In the genomic region with DNA sequence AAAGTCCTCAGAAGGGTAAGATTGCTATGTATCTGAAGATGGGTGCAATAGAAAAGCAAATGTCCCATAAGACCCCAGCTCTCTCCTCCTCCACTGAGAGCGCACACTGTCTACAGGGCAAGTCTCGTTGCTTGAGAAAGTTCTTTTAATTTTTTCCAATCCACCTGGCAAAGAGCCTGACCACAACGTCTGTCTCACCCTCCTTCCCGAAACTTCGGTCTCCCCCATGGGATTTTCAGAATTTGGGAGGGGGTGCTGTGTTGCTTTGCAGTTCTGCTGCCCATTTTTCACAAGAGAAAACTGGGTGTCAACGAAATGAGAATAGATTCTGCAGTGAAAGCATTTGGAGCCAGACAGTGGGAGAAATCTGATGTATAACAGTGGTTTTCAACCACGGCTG, we compare ENCODE assay signal across 19 cellular contexts.
"Had no signal": no experiment of that assay in that cellular context is flagged by ENCODE, and none has a peak within 500 bp of the region (broad histone marks: within the 10 kb centered on the region; RNA-seq: fewer than 3 reads in every experiment).

No MANE protein-coding gene starts in this region.

- H3K36me3 ChIP-seq: brain microvascular endothelial cell, neutrophil, thoracic aorta had no signal

- H3K27ac ChIP-seq: brain microvascular endothelial cell, neutrophil, thoracic aorta had no signal

- DNase-seq: activated CD4-positive, alpha-beta T cell treated with anti-CD3 and anti-CD28 coated beads, Interleukin-2, amount 10 ng/mL, durations not matched to agents 24 days and 14 days; activated CD4-positive, CD25-positive, alpha-beta regulatory T cell; activated CD8-positive, alpha-beta memory T cell treated with anti-CD3 and anti-CD28 coated beads, Interleukin-2, amount 50 U/mL, for 48 hours; activated gamma-delta T cell treated with Interleukin-2 at 50 U/mL for 16 hours; activated T-cell treated with anti-CD3 and anti-CD28 coated beads, Interleukin-2, amount 50 U/mL, for 72 hours; amygdala; brain microvascular endothelial cell; cerebellar nuclear complex; effector memory CD4-positive, alpha-beta T cell; hypothalamus; kidney glomerular epithelial cell; left ventricle myocardium superior; mesenchymal stem cell; natural killer cell; stimulated activated naive CD8-positive, alpha-beta T cell treated with anti-CD3 and anti-CD28 coated beads, Interleukin-15, amount 100 ng/mL, for 72 hours had no signal

- H3K4me3 ChIP-seq: thoracic aorta had no signal

- H3K9me3 ChIP-seq: neutrophil, thoracic aorta had no signal

- H3K27me3 ChIP-seq: neutrophil had no signal

- ATAC-seq: activated T-cell treated with anti-CD3 and anti-CD28 coated beads, Interleukin-2, amount 50 U/mL, for 72 hours; left ventricle myocardium superior; natural killer cell; right cardiac atrium; stimulated activated naive CD8-positive, alpha-beta T cell treated with anti-CD3 and anti-CD28 coated beads, Interleukin-15, amount 100 ng/mL, for 72 hours had no signal

- FAIRE-seq: urothelium cell line had no signal
